ENCODE assay signal across 10 cellular contexts in genomic region chr19:17795495-17795856, GRCh38. TPM values are rescaled to one million over a fixed set of nuclear protein-coding genes. Genes with fewer than 3 reads are reported as not detected.
DNase-seq lines count a peak whose midpoint lies in the region; ATAC-seq and TF ChIP-seq lines count a peak whose summit lies in the region.
"Had no signal": no experiment of that assay in that cellular context is flagged by ENCODE, and none has a peak within 500 bp of the region (broad histone marks: within the 10 kb centered on the region; RNA-seq: fewer than 3 reads in every experiment).

No MANE protein-coding gene starts in this region.

- no peak overlapping the region for H4K8ac ChIP-seq in mesendoderm (ENCODE audit: low read depth, low read length)

- no peaks in the 10 kb centered on the region for H3K27me3 ChIP-seq in mesendoderm (ENCODE audit: insufficient read depth, low read length, poor library complexity)
- peaks cover 78% of the 10 kb centered on the region for H3K27me3 ChIP-seq in MM.1S (replicated peaks; ENCODE audit: insufficient read depth, low read length)

- no peak overlapping the region for H2BK120ac ChIP-seq in mesendoderm (ENCODE audit: low read depth, low read length)

- no peak for ATAC-seq in stimulated activated naive CD8-positive, alpha-beta T cell treated with anti-CD3 and anti-CD28 coated beads, Interleukin-15, amount 100 ng/mL, for 72 hours
- ATAC-seq in stimulated activated naive CD8-positive, alpha-beta T cell treated with anti-CD3 and anti-CD28 coated beads, Interleukin-15, Interleukin-2, amounts not matched to agents 100 U/mL and 50 U/mL, for 24 hours: no peak
- no peak for ATAC-seq in central memory CD8-positive, alpha-beta T cell (replicated peaks; ENCODE audit: extremely low read depth, poor library complexity, severe bottlenecking)
- ATAC-seq in GM21381 (IDR thresholded peaks at IDR 0.05; ENCODE audit: unreplicated experiment) (no peak), GM21576 (IDR thresholded peaks at IDR 0.05; ENCODE audit: unreplicated experiment) (no peak)

- peak overlapping the region; percentile 68 to 76 for H3K4me3 Mint-ChIP-seq in stimulated activated naive CD8-positive, alpha-beta T cell treated with anti-CD3 and anti-CD28 coated beads, Interleukin-15, amount 100 ng/mL, for 72 hours
- H3K4me3 Mint-ChIP-seq in central memory CD8-positive, alpha-beta T cell: peak overlapping the region; percentile 63

- H3K27ac Mint-ChIP-seq in stimulated activated naive CD8-positive, alpha-beta T cell treated with anti-CD3 and anti-CD28 coated beads, Interleukin-15, amount 100 ng/mL, for 72 hours: peak overlapping the region in 1 of 2 donors; percentile 54
- H3K27ac Mint-ChIP-seq in central memory CD8-positive, alpha-beta T cell (ENCODE audit: low read depth): no peak overlapping the region

- peaks cover 60% of the 10 kb centered on the region for H3K4me1 Mint-ChIP-seq in stimulated activated naive CD8-positive, alpha-beta T cell treated with anti-CD3 and anti-CD28 coated beads, Interleukin-15, amount 100 ng/mL, for 72 hours
- peaks cover 22% of the 10 kb centered on the region for H3K4me1 Mint-ChIP-seq in central memory CD8-positive, alpha-beta T cell

- H3K79me1 ChIP-seq in mesendoderm (ENCODE audit: low read length): no peaks in the 10 kb centered on the region

- H3K79me2 ChIP-seq in mesendoderm (ENCODE audit: control insufficient read depth, insufficient read depth, low read length) (no peaks in the 10 kb centered on the region), MM.1S (ENCODE audit: low read length) (no peaks in the 10 kb centered on the region)

- H3K36me3 Mint-ChIP-seq in central memory CD8-positive, alpha-beta T cell (ENCODE audit: insufficient read depth): no peaks in the 10 kb centered on the region

- H3K4me1 ChIP-seq in mesendoderm (ENCODE audit: control insufficient read depth, low read depth, low read length) (no peaks in the 10 kb centered on the region), MM.1S (ENCODE audit: low read length) (0 out of 2 replicates have a peak, but pooled peaks cover 3% of the 10 kb centered on the region)
- H3K4me1 ChIP-seq: uterus had no signal

- no peaks in the 10 kb centered on the region for H4K20me1 ChIP-seq in MM.1S (ENCODE audit: insufficient read depth, low read length)

- H3K4me2 ChIP-seq in mesendoderm (ENCODE audit: low read length) (peak overlapping the region; percentile 71), MM.1S (ENCODE audit: low read depth, low read length) (no peak overlapping the region)
- H3K4me2 ChIP-seq: KMS-11 had no signal

- H3K56ac ChIP-seq in mesendoderm (ENCODE audit: low read length): peak overlapping the region; percentile 81

- no peak overlapping the region for H3K18ac ChIP-seq in mesendoderm (ENCODE audit: low read length)

- no peaks in the 10 kb centered on the region for H3K9me3 ChIP-seq in MM.1S (replicated peaks; ENCODE audit: insufficient read depth, low read length)
- H3K9me3 ChIP-seq: uterus had no signal

- H4K5ac ChIP-seq in mesendoderm (ENCODE audit: low read length): no peak overlapping the region

- H3K9me2 ChIP-seq in MM.1S (replicated peaks; ENCODE audit: insufficient read depth, low read length): no peaks in the 10 kb centered on the region

- no peak overlapping the region for H2BK15ac ChIP-seq in mesendoderm (replicated peaks; ENCODE audit: low read depth)

- no peak for TF ChIP-seq CTCF in MM.1S (IDR thresholded peaks at IDR 0.05; ENCODE audit: low read length)

- H3K36me3 ChIP-seq in mesendoderm (ENCODE audit: control insufficient read depth, insufficient read depth, low read length) (no peaks in the 10 kb centered on the region), MM.1S (replicated peaks; ENCODE audit: insufficient read depth, low read length) (no peaks in the 10 kb centered on the region)
- H3K36me3 ChIP-seq: uterus had no signal

- H2AFZ ChIP-seq in MM.1S (ENCODE audit: low read length): no peak overlapping the region

- no peaks in the 10 kb centered on the region for H3K27me3 Mint-ChIP-seq in stimulated activated naive CD8-positive, alpha-beta T cell treated with anti-CD3 and anti-CD28 coated beads, Interleukin-15, amount 100 ng/mL, for 72 hours
- H3K27me3 Mint-ChIP-seq in central memory CD8-positive, alpha-beta T cell: peaks cover 11% of the 10 kb centered on the region

- peak overlapping the region; percentile 67 for H3K9ac ChIP-seq in mesendoderm (ENCODE audit: low read length)
- no peak overlapping the region for H3K9ac ChIP-seq in MM.1S (ENCODE audit: low read length)
- H3K9ac ChIP-seq: KMS-11 had no signal

- H3K4ac ChIP-seq in mesendoderm (ENCODE audit: low read depth, low read length): no peak overlapping the region

- H3K23ac ChIP-seq in mesendoderm (ENCODE audit: low read length): no peak overlapping the region

- no peak overlapping the region for H2AK5ac ChIP-seq in mesendoderm (ENCODE audit: low read length)

- no peak overlapping the region for H3K4me3 ChIP-seq in mesendoderm (ENCODE audit: low read length)
- H3K4me3 ChIP-seq in MM.1S (ENCODE audit: low read length): no peak overlapping the region
- H3K4me3 ChIP-seq: uterus had no signal

- H3K9me3 Mint-ChIP-seq in stimulated activated naive CD8-positive, alpha-beta T cell treated with anti-CD3 and anti-CD28 coated beads, Interleukin-15, amount 100 ng/mL, for 72 hours: no peaks in the 10 kb centered on the region
- H3K9me3 Mint-ChIP-seq in central memory CD8-positive, alpha-beta T cell: no peaks in the 10 kb centered on the region

- no peak overlapping the region for H2BK5ac ChIP-seq in mesendoderm (ENCODE audit: low read length)

- WGBS in mesendoderm (ENCODE audit: extremely low coverage, insufficient coverage, low lambda C conversion rate): no CpG with 5 or more reads among the region's 14 CpGs

- DNase-seq in stimulated activated naive CD8-positive, alpha-beta T cell treated with anti-CD3 and anti-CD28 coated beads, Interleukin-15, amount 100 ng/mL, for 72 hours: no peak
- no peak for DNase-seq in stimulated activated naive CD8-positive, alpha-beta T cell treated with anti-CD3 and anti-CD28 coated beads, Interleukin-15, Interleukin-2, amounts not matched to agents 100 U/mL and 50 U/mL, for 24 hours
- DNase-seq in central memory CD8-positive, alpha-beta T cell (ENCODE audit: low spot score in 2 of 2): no peak
- DNase-seq in mesendoderm (no peak), MM.1S (no peak), kidney glomerular epithelial cell (lab: John Stamatoyannopoulos, UW) (no peak)
- DNase-seq: uterus had no signal

- H3K27ac ChIP-seq in mesendoderm (ENCODE audit: low read depth, low read length) (no peak overlapping the region), MM.1S (ENCODE audit: low read length) (no peak overlapping the region)
- H3K27ac ChIP-seq: KMS-11, uterus had no signal

- H3F3A ChIP-seq in MM.1S (ENCODE audit: insufficient read depth, low read length): no peaks in the 10 kb centered on the region

RNA-seq across cellular contexts. Expression of gene B3GNT3, which starts 0.5 kb away (rescaled TPM):
- 0.29 TPM for polyA plus RNA-seq in mesendoderm (2013, experiment 1 of 2)
- polyA plus RNA-seq in mesendoderm (2013, experiment 2 of 2): 0.24 TPM

RNA-seq across cellular contexts. Expression of gene INSL3, which starts 25.8 kb away (rescaled TPM):
- polyA plus RNA-seq in mesendoderm (2013, experiment 1 of 2): 0.14 TPM
- 0.28 TPM for polyA plus RNA-seq in mesendoderm (2013, experiment 2 of 2)

RNA-seq across cellular contexts. Expression of gene FCHO1, which starts 44.2 kb away (rescaled TPM):
- 11.5 TPM for polyA plus RNA-seq in mesendoderm (2013, experiment 1 of 2)
- 11.3 TPM for polyA plus RNA-seq in mesendoderm (2013, experiment 2 of 2)

RNA-seq across cellular contexts. Expression of gene JAK3, which starts 52.3 kb away (rescaled TPM):
- polyA plus RNA-seq in mesendoderm (2013, experiment 1 of 2): 1.2 TPM
- 1.1 TPM for polyA plus RNA-seq in mesendoderm (2013, experiment 2 of 2)
